In genomic region chr5:115470921-115471320, GRCh38 we compare ENCODE assay signal across 20 cellular contexts.
DNase-seq lines count a peak whose midpoint lies in the region; ATAC-seq and TF ChIP-seq lines count a peak whose summit lies in the region.
"Had no signal": no experiment of that assay in that cellular context is flagged by ENCODE, and none has a peak within 500 bp of the region (broad histone marks: within the 10 kb centered on the region; RNA-seq: fewer than 3 reads in every experiment).

No MANE protein-coding gene starts in this region.

- H3K9me3 ChIP-seq in mammary epithelial cell (replicated peaks; ENCODE audit: insufficient read depth, low read length), result no peaks in the 10 kb centered on the region
- H3K9me3 ChIP-seq: BLaER1, MG63, SJSA1 had no signal

- H3K27ac ChIP-seq in mammary epithelial cell (ENCODE audit: insufficient read depth, low read depth, low read length), result no peak overlapping the region
- no peak overlapping the region for H3K27ac ChIP-seq in foreskin keratinocyte
- H3K27ac ChIP-seq: BLaER1, SJSA1 had no signal

- WGBS in mammary epithelial cell (ENCODE audit: low coverage, missing lambda C conversion rate), result 53% methylated on average over 1 of the region's 1 CpG

- H4K20me1 ChIP-seq in mammary epithelial cell (ENCODE audit: insufficient read depth, low read length), result no peaks in the 10 kb centered on the region
- H4K20me1 ChIP-seq: BLaER1 had no signal

- CTCF ChIA-PET in mammary epithelial cell (lab: Charles Lee; ENCODE audit: low non-redundant PET), result no interaction called here

- no peak overlapping the region for H3K9ac ChIP-seq in mammary epithelial cell (ENCODE audit: insufficient read depth, low read length)
- H3K9ac ChIP-seq: BLaER1 had no signal

- dilution Hi-C loops in mammary epithelial cell (cut with HindIII; ENCODE audit: low sequenced_read_pairs), result no loop called here

- no peaks in the 10 kb centered on the region for H3K27me3 ChIP-seq in mammary epithelial cell (ENCODE audit: insufficient read depth, low read length)
- no peaks in the 10 kb centered on the region for H3K27me3 ChIP-seq in foreskin keratinocyte
- H3K27me3 ChIP-seq: BLaER1, MG63, SJSA1 had no signal

- H2AFZ ChIP-seq in mammary epithelial cell (ENCODE audit: low read depth, low read length), result no peak overlapping the region

- in situ Hi-C loops in mammary epithelial cell (cut with MboI; ENCODE audit: low sequenced_read_pairs in 2 of 2), result no loop called here
- in situ Hi-C loops in GM13976 (cut with MboI; ENCODE audit: low sequenced_read_pairs, unreplicated experiment), result no loop called here

- TF ChIP-seq CTCF in AG10803 (conservative IDR thresholded peaks at IDR 0.05; ENCODE audit: low read length) (no peak), mammary epithelial cell (conservative IDR thresholded peaks at IDR 0.05 in 1 of 2, IDR thresholded peaks at IDR 0.05 in 1 of 2; ENCODE audit: extremely low read depth in 1 of 2, insufficient read depth in 1 of 2, low read depth in 1 of 2, low read length in 2 of 2) (no peak), foreskin keratinocyte (conservative IDR thresholded peaks at IDR 0.05) (no peak), GM13976 (IDR thresholded peaks at IDR 0.05; ENCODE audit: borderline replicate concordance, control extremely low read depth, extremely low read depth, insufficient read depth, missing control alignments) (no peak)

- no peaks in the 10 kb centered on the region for H3K79me2 ChIP-seq in mammary epithelial cell (ENCODE audit: insufficient read depth, low read length)

- ATAC-seq in foreskin keratinocyte, result peak; percentile 59
- no peak for ATAC-seq in GM21381 (IDR thresholded peaks at IDR 0.05; ENCODE audit: unreplicated experiment)
- ATAC-seq in GM18907 (IDR thresholded peaks at IDR 0.05; ENCODE audit: unreplicated experiment), result no peak
- ATAC-seq: HCT116 had no signal

- H3K36me3 ChIP-seq in mammary epithelial cell (ENCODE audit: insufficient read depth, low read length), result no peaks in the 10 kb centered on the region
- H3K36me3 ChIP-seq: BLaER1, MG63, SJSA1 had no signal

- no TSS peak for BruUV-seq in mammary epithelial cell (replicated peaks; lab: Mats Ljungman, UMichigan)

- H3K4me3 ChIP-seq in AG10803 (ENCODE audit: low read length), result no peak overlapping the region
- H3K4me3 ChIP-seq in mammary epithelial cell (replicated peaks in 1 of 3; ENCODE audit: insufficient read depth in 1 of 3, low read depth in 2 of 3, low read length in 3 of 3), result no peak overlapping the region
- H3K4me3 ChIP-seq: BLaER1, MG63, SJSA1 had no signal

- intact Hi-C loops in mammary epithelial cell (cut with micrococcal nuclease), result no loop called here

- H3K4me1 ChIP-seq in mammary epithelial cell (ENCODE audit: insufficient read depth, low read length) (no peaks in the 10 kb centered on the region), foreskin keratinocyte (no peaks in the 10 kb centered on the region)
- H3K4me1 ChIP-seq: BLaER1, SJSA1 had no signal

- no peak overlapping the region for H3K4me2 ChIP-seq in mammary epithelial cell (ENCODE audit: insufficient read depth, low read depth, low read length)
- H3K4me2 ChIP-seq: BLaER1 had no signal

- DNase-seq in AG10803 (ENCODE audit: low read depth), result peak; percentile 22
- peak; percentile 45 for DNase-seq in HCEC 1CT
- peak; percentile 39 for DNase-seq in mammary epithelial cell
- peak in 1 of 2 donors; percentile 8 for DNase-seq in foreskin keratinocyte
- DNase-seq in GM13976 (ENCODE audit: low spot score), result no peak
- DNase-seq in retina, result no peak
- DNase-seq: 8988T; CD4-positive, CD25-positive, alpha-beta regulatory T cell; KBM-7; NCI-H1105 treated with DMSO at 0.1 percent for 48 hours; NCI-H146; NCI-H2029; NCI-H524 treated with DMSO at 0.1 percent for 48 hours; NCI-H774 had no signal

Comparison
In these comparisons a context has a peak if more than half of its experiments do, and no peak if none do; other contexts are left out.
1. DNase-seq: peak in AG10803 (single experiment), HCEC 1CT (single experiment) and mammary epithelial cell (single experiment); none in GM13976 (single experiment) and retina (single experiment).